ENCODE assay signal across 16 cellular contexts in genomic region chr7:76333388-76334101, GRCh38. TPM values are rescaled to one million over a fixed set of nuclear protein-coding genes. Genes with fewer than 3 reads are reported as not detected.
DNase-seq lines count a peak whose midpoint lies in the region; ATAC-seq, FAIRE-seq and TF ChIP-seq lines count a peak whose summit lies in the region.
"Had no signal": no experiment of that assay in that cellular context is flagged by ENCODE, and none has a peak within 500 bp of the region (broad histone marks: within the 10 kb centered on the region; RNA-seq: fewer than 3 reads in every experiment).

No MANE protein-coding gene starts in this region.

- H3K4me3 ChIP-seq in GM23338 (no peak overlapping the region), body of pancreas (no peak overlapping the region), kidney (ENCODE audit: low read length in 2 of 2) (peak overlapping the region in 1 of 2 donors; percentile 7), gastrocnemius medialis (peak overlapping the region in 3 of 4 donors; percentile 7 to 26 (median 16))
- H3K4me3 ChIP-seq: BLaER1 treated with 17β-estradiol and CSF1 and Interleukin-3, amounts not matched to agents 10 nM and 100 nM; skin epidermis had no signal

- POLR2A ChIA-PET in HEK293T (lab: Yijun Ruan, JAX) = interaction anchor here (1.3 kb wide), 1 partner anchor 10 kb away, joined by 3 read pairs; no protein-coding TSS in a partner anchor

- no peak overlapping the region for H2AFZ ChIP-seq in GM23338

- no peaks in the 10 kb centered on the region for H3K9me3 ChIP-seq in body of pancreas
- no peaks in the 10 kb centered on the region for H3K9me3 ChIP-seq in kidney (ENCODE audit: control insufficient read depth in 1 of 2, low read length in 2 of 2)
- H3K9me3 ChIP-seq in gastrocnemius medialis = no peaks in the 10 kb centered on the region
- H3K9me3 ChIP-seq: BLaER1 treated with 17β-estradiol and CSF1 and Interleukin-3, amounts not matched to agents 10 nM and 100 nM had no signal

- H3K27ac ChIP-seq in GM23338 (ENCODE audit: low read depth) = peak overlapping the region; percentile 66; the same call in 1 of the 2 replicates
- peak overlapping the region in 3 of 4 donors; percentile 46 to 69 (median 69) for H3K27ac ChIP-seq in body of pancreas
- H3K27ac ChIP-seq in kidney (ENCODE audit: low read depth in 2 of 2, low read length in 2 of 2) = peak overlapping the region; percentile 47 to 51
- H3K27ac ChIP-seq in gastrocnemius medialis = peak overlapping the region; percentile 97 to 100 (median 98)
- H3K27ac ChIP-seq: BLaER1 treated with 17β-estradiol and CSF1 and Interleukin-3, amounts not matched to agents 10 nM and 100 nM had no signal

- no TSS peak for BruUV-seq in Calu3 (replicated peaks; lab: Mats Ljungman, UMichigan)

- H3K9ac ChIP-seq in kidney (ENCODE audit: low read length in 2 of 2) = peak overlapping the region in 1 of 2 donors; percentile 43

- H3K4me2 ChIP-seq in GM23338 = no peak overlapping the region

- no peaks in the 10 kb centered on the region for H3K9me3 Mint-ChIP-seq in GM23338
- H3K9me3 Mint-ChIP-seq in Calu3 (ENCODE audit: low read depth, unreplicated experiment) = no peaks in the 10 kb centered on the region
- H3K9me3 Mint-ChIP-seq: activated B cell treated with CpG ODN at 0.5 μM for 24 hours had no signal

- peaks cover 9% of the 10 kb centered on the region for H3K4me1 ChIP-seq in GM23338 (ENCODE audit: insufficient read depth)
- H3K4me1 ChIP-seq in body of pancreas = peaks cover 66% of the 10 kb centered on the region
- H3K4me1 ChIP-seq in kidney (ENCODE audit: control insufficient read depth in 1 of 2, insufficient read depth in 1 of 2, low read depth in 1 of 2, low read length in 2 of 2) = peaks cover 15 to 17% of the 10 kb centered on the region in 2 donors
- H3K4me1 ChIP-seq in gastrocnemius medialis = peaks cover 85 to 90% of the 10 kb centered on the region in 2 donors

- peaks cover 49% of the 10 kb centered on the region for H3K4me1 Mint-ChIP-seq in GM23338
- peaks cover 10% of the 10 kb centered on the region for H3K4me1 Mint-ChIP-seq in Calu3 (ENCODE audit: low read depth, unreplicated experiment)

- peaks cover 87% of the 10 kb centered on the region for H4K20me1 ChIP-seq in GM23338 (replicated peaks; ENCODE audit: insufficient read depth)

- H3K36me3 ChIP-seq in GM23338 (ENCODE audit: insufficient read depth) (peaks cover 16% of the 10 kb centered on the region; the same call in 1 of the 2 replicates), body of pancreas (replicated peaks in 1 of 2; ENCODE audit: insufficient read depth in 1 of 2, low read depth in 2 of 2) (peaks cover 0 to 12% of the 10 kb centered on the region in 2 donors), kidney (ENCODE audit: control insufficient read depth in 1 of 2, insufficient read depth in 2 of 2, low read length in 2 of 2) (peaks cover 5 to 14% of the 10 kb centered on the region in 2 donors), gastrocnemius medialis (peaks cover 2 to 15% of the 10 kb centered on the region in 2 donors)

- peaks cover 29% of the 10 kb centered on the region for H3F3A ChIP-seq in GM23338 (replicated peaks; ENCODE audit: low read depth)

- DNase-seq in GM23338 (ENCODE audit: low spot score) = no peak
- peak; percentile 50 to 72 (median 52) for DNase-seq in body of pancreas
- peak; percentile 90 for DNase-seq in kidney
- DNase-seq in gastrocnemius medialis = peak; percentile 78 to 92
- DNase-seq in stimulated activated CD4-positive, alpha-beta T cell treated with anti-CD3 and anti-CD28 coated beads, Interleukin-1b, Interleukin-23, amount 100 ng/mL, for 48 hours = no peak
- no peak for DNase-seq in Calu3
- DNase-seq in HEK293T (ENCODE audit: extremely low spot score) = no peak
- DNase-seq: activated B cell treated with CpG ODN at 0.5 μM for 24 hours; activated naive CD4-positive, alpha-beta T cell treated with anti-CD3 and anti-CD28 coated beads, Interleukin-2, amount 50 U/mL, for 16 hours; NCI-H1694 had no signal

- no peaks in the 10 kb centered on the region for H3K9me2 ChIP-seq in GM23338 (ENCODE audit: insufficient read depth)

- TF ChIP-seq POLR2A in body of pancreas (IDR thresholded peaks at IDR 0.05) (peak in 1 of 3 donors; percentile 9), gastrocnemius medialis (IDR thresholded peaks at IDR 0.05) (peak; percentile 8 to 65)

- H3K36me3 Mint-ChIP-seq in GM23338 (ENCODE audit: low read depth) = peaks cover 79% of the 10 kb centered on the region
- peaks cover 52% of the 10 kb centered on the region for H3K36me3 Mint-ChIP-seq in Calu3 (ENCODE audit: insufficient read depth, unreplicated experiment)

- H3K79me2 ChIP-seq in GM23338 (replicated peaks; ENCODE audit: insufficient read depth) = peaks cover 100% of the 10 kb centered on the region

- H3K4me3 Mint-ChIP-seq in GM23338 (no peak overlapping the region), Calu3 (ENCODE audit: low read depth, unreplicated experiment) (no peak overlapping the region)
- H3K4me3 Mint-ChIP-seq: activated B cell treated with CpG ODN at 0.5 μM for 24 hours had no signal

- intact Hi-C loops in body of pancreas (cut with DNase I) (no loop called here), kidney (cut with DNase I) (no loop called here), gastrocnemius medialis (cut with DNase I; ENCODE audit: low total_unique reads) (loop anchor here (1.0 kb wide), 2 partner anchors 10 to 19 kb away; no protein-coding TSS in a partner anchor), Calu3 (cut with micrococcal nuclease; ENCODE audit: unreplicated experiment) (no loop called here)

- H3K27me3 ChIP-seq in GM23338 (ENCODE audit: insufficient read depth) (no peaks in the 10 kb centered on the region), body of pancreas (no peaks in the 10 kb centered on the region), gastrocnemius medialis (no peaks in the 10 kb centered on the region)
- H3K27me3 ChIP-seq: BLaER1 treated with 17β-estradiol and CSF1 and Interleukin-3, amounts not matched to agents 10 nM and 100 nM had no signal

- 42 to 51% methylated on average over 14 of the region's 14 CpGs for WGBS in body of pancreas, 2 donors

- H3K27ac Mint-ChIP-seq in GM23338 (peak overlapping the region; percentile 34; the same call in 1 of the 2 replicates), Calu3 (ENCODE audit: unreplicated experiment) (no peak overlapping the region)
- H3K27ac Mint-ChIP-seq: activated B cell treated with CpG ODN at 0.5 μM for 24 hours had no signal

- no peak for FAIRE-seq in kidney (lab: Jason Lieb, UNC)
- FAIRE-seq: endothelial cell of umbilical vein, islet of Langerhans, RCC 7860 had no signal

- H3K27me3 Mint-ChIP-seq in GM23338 (ENCODE audit: insufficient read depth, low read depth, poor library complexity) (peaks cover 7% of the 10 kb centered on the region), Calu3 (ENCODE audit: unreplicated experiment) (no peaks in the 10 kb centered on the region)
- H3K27me3 Mint-ChIP-seq: activated B cell treated with CpG ODN at 0.5 μM for 24 hours had no signal

- TF ChIP-seq CTCF in GM23338 (conservative IDR thresholded peaks at IDR 0.05; ENCODE audit: low read depth in 2 of 2) (no peak), body of pancreas (IDR thresholded peaks at IDR 0.05) (no peak), kidney (IDR thresholded peaks at IDR 0.05; ENCODE audit: borderline replicate concordance, extremely low read depth, insufficient read depth) (no peak), gastrocnemius medialis (IDR thresholded peaks at IDR 0.05 in 4 of 5, conservative IDR thresholded peaks at IDR 0.05 in 1 of 5) (no peak), Calu3 (IDR thresholded peaks at IDR 0.05; ENCODE audit: unreplicated experiment) (no peak)

- in situ Hi-C loops in gastrocnemius medialis (cut with MboI; ENCODE audit: low sequenced_read_pairs in 4 of 4) = no loop called here

- no peak for ATAC-seq in GM23338
- peak; percentile 80 for ATAC-seq in body of pancreas
- peak; percentile 89 to 93 for ATAC-seq in gastrocnemius medialis
- ATAC-seq in GM21619 (IDR thresholded peaks at IDR 0.05; ENCODE audit: unreplicated experiment) = no peak

- CTCF ChIA-PET in Calu3 (lab: Charles Lee) (no interaction called here), HEK293T (lab: Yijun Ruan, JAX) (no interaction called here)

TF ChIP-seq in HEK293T, 16 proteins besides CTCF, POLR2A, EP300 and RAD21 (continues in another document):
- no peak for TF ChIP-seq FOXK2 (IDR thresholded peaks at IDR 0.05)
- no peak for TF ChIP-seq HDGF (IDR thresholded peaks at IDR 0.05; ENCODE audit: borderline replicate concordance)
- no peak for TF ChIP-seq ARNT (IDR thresholded peaks at IDR 0.05)
- no peak for TF ChIP-seq SP1 (IDR thresholded peaks at IDR 0.05)
- no peak for TF ChIP-seq NFRKB (IDR thresholded peaks at IDR 0.05)
- no peak for TF ChIP-seq FOXM1 (IDR thresholded peaks at IDR 0.05; ENCODE audit: borderline replicate concordance)
- no peak for TF ChIP-seq ELF4 (IDR thresholded peaks at IDR 0.05)
- no peak for TF ChIP-seq SUZ12 (IDR thresholded peaks at IDR 0.05)
- no peak for TF ChIP-seq FOXA1 (IDR thresholded peaks at IDR 0.05)
- no peak for TF ChIP-seq ZNF384 (IDR thresholded peaks at IDR 0.05)
- TF ChIP-seq PKNOX1 (IDR thresholded peaks at IDR 0.05) = no peak
- no peak for TF ChIP-seq LEF1 (IDR thresholded peaks at IDR 0.05; ENCODE audit: borderline replicate concordance)
- TF ChIP-seq L3MBTL2 (conservative IDR thresholded peaks at IDR 0.05) = no peak
- no peak for TF ChIP-seq TARDBP (IDR thresholded peaks at IDR 0.05)

RNA-seq across cellular contexts. Expression of gene YWHAG, which starts 25.2 kb away (rescaled TPM):
- 179 and 180 TPM in 2 replicates for total RNA-seq in GM23338 (2014; rRNA removed; shearing (Covaris generic))
- 82.2 and 97.0 TPM in 2 replicates for polyA plus RNA-seq in GM23338 (2016; fragmentation: Nextera tagmentation; extraction: Ambion mirVana)
- total RNA-seq in body of pancreas = 10 to 100 TPM; 24.1 to 60.0 TPM
- total RNA-seq in kidney = 94.2 TPM
- polyA plus RNA-seq in kidney (ENCODE audit: insufficient read depth, low read depth, low replicate concordance) = 45.4 TPM
- 100 to 1,000 TPM; 119 to 262 (median 179) TPM for total RNA-seq in gastrocnemius medialis
- 113 and 122 TPM in 2 replicates for total RNA-seq in Calu3 (2022)

RNA-seq across cellular contexts. Expression of gene HSPB1, which starts 31.1 kb away (rescaled TPM):
- 47.5 and 48.1 TPM in 2 replicates for total RNA-seq in GM23338 (2014; rRNA removed; shearing (Covaris generic))
- polyA plus RNA-seq in GM23338 (2016; fragmentation: Nextera tagmentation; extraction: Ambion mirVana) (437 and 458 TPM in 2 replicates), kidney (ENCODE audit: insufficient read depth, low read depth, low replicate concordance) (1,561 TPM)
- total RNA-seq in body of pancreas (100 to 1,000 TPM; 367 to 445 TPM), kidney (1,012 TPM), gastrocnemius medialis (1,000 to 10,000 TPM; 1,878 to 2,898 (median 2,185) TPM), Calu3 (2022) (72.7 and 135 TPM in 2 replicates)

Comparison
In these comparisons a context has a peak if more than half of its experiments do, and no peak if none do; other contexts are left out.
1. ATAC-seq: peak in body of pancreas (single experiment) and gastrocnemius medialis (2 of 2); none in GM23338 (single experiment) and GM21619 (single experiment).
2. DNase-seq: peak in body of pancreas (4 of 4), kidney (single experiment) and gastrocnemius medialis (2 of 2); none in GM23338 (single experiment), stimulated activated CD4-positive, alpha-beta T cell treated with anti-CD3 and anti-CD28 coated beads, Interleukin-1b, Interleukin-23, amount 100 ng/mL, for 48 hours (single experiment), Calu3 (single experiment) and HEK293T (single experiment).
3. H3K4me3 ChIP-seq: peak in gastrocnemius medialis (3 of 4); none in GM23338 (single experiment) and body of pancreas (0 of 2).
4. Peak in every context shown above with its lines, with median percentiles within 50 percentile points of each other: H3K27ac ChIP-seq.